In genomic region chr3:183044547-183045229, GRCh38 we compare ENCODE assay signal across 12 cellular contexts. TPM values are rescaled to one million over a fixed set of nuclear protein-coding genes. Genes with fewer than 3 reads are reported as not detected.
DNase-seq lines count a peak whose midpoint lies in the region; ATAC-seq and TF ChIP-seq lines count a peak whose summit lies in the region.
"Had no signal": no experiment of that assay in that cellular context is flagged by ENCODE, and none has a peak within 500 bp of the region (broad histone marks: within the 10 kb centered on the region; RNA-seq: fewer than 3 reads in every experiment).

No MANE protein-coding gene starts in this region.

- H3K36me3 Mint-ChIP-seq in activated B cell treated with CpG ODN at 0.5 μM for 24 hours (ENCODE audit: low read depth), result peaks cover 53% of the 10 kb centered on the region

- DNase-seq in activated B cell treated with CpG ODN at 0.5 μM for 24 hours (no peak), NCI-H2081 treated with DMSO at 0.1 percent for 48 hours (lab: John Stamatoyannopoulos, UW) (no peak), anterior cingulate cortex (lab: John Stamatoyannopoulos, UW) (no peak), pons (ENCODE audit: low spot score) (no peak), smooth muscle cell (lab: John Stamatoyannopoulos, UW; ENCODE audit: unreplicated experiment) (no peak)
- DNase-seq: COR-L47, mesenchymal stem cell, SHP77 had no signal

- H3K79me2 ChIP-seq in smooth muscle cell (ENCODE audit: low read depth), result no peaks in the 10 kb centered on the region

- H3K4me1 Mint-ChIP-seq in activated B cell treated with CpG ODN at 0.5 μM for 24 hours, result peaks cover 36% of the 10 kb centered on the region
- H3K4me1 Mint-ChIP-seq: central memory CD8-positive, alpha-beta T cell had no signal

- no peak for TF ChIP-seq CTCF in activated B cell treated with CpG ODN at 0.5 μM for 24 hours (IDR thresholded peaks at IDR 0.05)
- TF ChIP-seq CTCF in smooth muscle cell (IDR thresholded peaks at IDR 0.05; ENCODE audit: borderline replicate concordance, insufficient read depth, poor library complexity, severe bottlenecking), result no peak

- no peak overlapping the region for H3K4me3 Mint-ChIP-seq in activated B cell treated with CpG ODN at 0.5 μM for 24 hours
- H3K4me3 Mint-ChIP-seq: central memory CD8-positive, alpha-beta T cell had no signal

- no peak overlapping the region for H3K9ac ChIP-seq in smooth muscle cell (ENCODE audit: low read depth)

- no peak overlapping the region for H3K27ac ChIP-seq in smooth muscle cell (ENCODE audit: low read depth)

- H3F3A ChIP-seq in smooth muscle cell (ENCODE audit: low read depth), result no peaks in the 10 kb centered on the region

- H4K20me1 ChIP-seq in smooth muscle cell (ENCODE audit: low read depth), result no peaks in the 10 kb centered on the region

- POLR2A ChIA-PET in activated B cell treated with CpG ODN at 0.5 μM for 24 hours (lab: Charles Lee), result no interaction called here

- H3K27me3 Mint-ChIP-seq in activated B cell treated with CpG ODN at 0.5 μM for 24 hours, result no peaks in the 10 kb centered on the region
- H3K27me3 Mint-ChIP-seq: central memory CD8-positive, alpha-beta T cell had no signal

- H3K4me2 ChIP-seq in smooth muscle cell, result no peak overlapping the region

- peak; percentile 89 for ATAC-seq in GM18858 (IDR thresholded peaks at IDR 0.05; ENCODE audit: unreplicated experiment)
- peak; percentile 97 for ATAC-seq in GM21526 (IDR thresholded peaks at IDR 0.05; ENCODE audit: low FRiP score, unreplicated experiment)
- ATAC-seq in HG03108 (IDR thresholded peaks at IDR 0.05; ENCODE audit: unreplicated experiment), result peak; percentile 98
- no peak for ATAC-seq in activated B cell treated with CpG ODN at 0.5 μM for 24 hours (ENCODE audit: low read depth)

- no peaks in the 10 kb centered on the region for H3K27me3 ChIP-seq in smooth muscle cell (ENCODE audit: low read depth)

- no peaks in the 10 kb centered on the region for H3K9me3 Mint-ChIP-seq in activated B cell treated with CpG ODN at 0.5 μM for 24 hours
- H3K9me3 Mint-ChIP-seq: central memory CD8-positive, alpha-beta T cell had no signal

- H3K9me3 ChIP-seq in smooth muscle cell (replicated peaks; ENCODE audit: low read depth), result no peaks in the 10 kb centered on the region

- no peaks in the 10 kb centered on the region for H3K4me1 ChIP-seq in smooth muscle cell (ENCODE audit: low read depth)

- H3K36me3 ChIP-seq in smooth muscle cell (ENCODE audit: low read depth), result no peaks in the 10 kb centered on the region

- CTCF ChIA-PET in activated B cell treated with CpG ODN at 0.5 μM for 24 hours (lab: Charles Lee), result no interaction called here

- 92% methylated on average over 11 of the region's 11 CpGs for WGBS in smooth muscle cell (ENCODE audit: low lambda C conversion rate)

- H3K27ac Mint-ChIP-seq in activated B cell treated with CpG ODN at 0.5 μM for 24 hours, result peak overlapping the region; percentile 36

- no peak overlapping the region for H2AFZ ChIP-seq in smooth muscle cell (ENCODE audit: low read depth)

- no peak overlapping the region for H3K4me3 ChIP-seq in smooth muscle cell

- intact Hi-C loops in activated B cell treated with CpG ODN at 0.5 μM for 24 hours (cut with micrococcal nuclease), result loop anchor here (10.0 kb wide), 1 partner anchor 330 kb away; no protein-coding TSS in a partner anchor

RNA-seq across cellular contexts. Expression of gene MCCC1, which starts 54.6 kb away (rescaled TPM):
- total RNA-seq in activated B cell treated with CpG ODN at 0.5 μM for 24 hours, result 25.2 and 31.6 TPM in 2 replicates
- 9.9 and 10.4 TPM in 2 replicates for total RNA-seq in smooth muscle cell
- polyA plus RNA-seq in smooth muscle cell, result 9.7 and 12.1 TPM in 2 replicates
